ENCODE assay signal across 18 cellular contexts in the genomic region with DNA sequence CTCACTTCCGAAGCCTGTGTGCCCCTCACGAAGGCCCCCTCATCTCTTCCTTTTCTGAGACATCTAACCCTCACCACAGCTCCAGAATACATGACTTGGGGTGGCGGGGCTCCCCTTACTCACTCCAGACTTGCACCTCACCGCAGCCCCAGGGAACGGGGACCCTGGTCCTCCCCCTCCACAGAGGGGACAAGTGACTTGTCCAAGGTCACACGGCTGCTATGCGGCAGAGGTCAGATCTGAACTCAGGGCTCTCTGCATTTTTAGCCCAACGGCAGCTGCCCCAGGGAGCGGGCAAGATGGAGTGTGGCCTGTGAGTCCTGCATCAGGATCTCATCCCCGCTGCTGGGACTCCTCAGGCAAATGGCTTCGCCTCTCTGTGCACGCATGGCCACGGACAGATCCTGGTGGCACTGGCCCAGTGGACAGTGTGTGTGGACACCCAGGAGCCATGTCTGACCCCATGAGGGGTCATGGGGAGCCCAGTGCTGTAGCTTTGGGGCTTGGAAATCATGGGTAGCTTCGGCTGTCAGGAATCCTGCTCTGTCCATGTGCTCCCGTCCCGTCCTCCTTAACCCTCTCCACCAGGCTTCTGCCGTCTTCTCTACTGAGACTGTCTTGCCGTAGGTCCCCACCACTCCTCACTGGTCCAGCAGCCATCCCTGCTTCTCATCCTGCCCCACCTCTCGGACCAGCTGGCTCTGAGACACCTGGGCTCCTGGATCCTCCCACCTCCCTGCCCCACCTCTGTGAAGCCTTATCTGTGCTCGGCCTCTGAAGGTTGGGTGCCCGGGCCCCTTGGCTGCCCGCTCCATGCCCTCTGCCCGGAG. TPM values are rescaled to one million over a fixed set of nuclear protein-coding genes. Genes with fewer than 3 reads are reported as not detected.
A peak's percentile ranks its signal among the peaks of the same experiment; 100 is the strongest.
DNase-seq lines count a peak whose midpoint lies in the region; ATAC-seq and TF ChIP-seq lines count a peak whose summit lies in the region.
"Had no signal": no experiment of that assay in that cellular context is flagged by ENCODE, and none has a peak within 500 bp of the region (broad histone marks: within the 10 kb centered on the region; RNA-seq: fewer than 3 reads in every experiment).

No MANE protein-coding gene starts in this region.

- no peaks in the 10 kb centered on the region for H3K36me3 ChIP-seq in colonic mucosa
- peaks cover 0 to 7% of the 10 kb centered on the region in 2 donors for H3K36me3 ChIP-seq in neuronal stem cell (replicated peaks in 1 of 2; ENCODE audit: control insufficient read depth in 2 of 2, insufficient read depth in 2 of 2, low read length in 2 of 2)
- H3K36me3 ChIP-seq in uterus, result no peaks in the 10 kb centered on the region
- H3K36me3 ChIP-seq: breast epithelium, SJCRH30, transverse colon had no signal

- ATAC-seq in Right ventricle myocardium inferior (no peak), left cardiac atrium (no peak)

- intact Hi-C loops in Right ventricle myocardium inferior (cut with DNase I) (no loop called here), left cardiac atrium (cut with DNase I) (no loop called here), colonic mucosa (cut with DNase I) (no loop called here), uterus (cut with DNase I; ENCODE audit: low total_unique reads) (no loop called here)

- no CpG with 5 or more reads among the region's 23 CpGs for WGBS in neuronal stem cell (ENCODE audit: extremely low coverage in 2 of 2, insufficient read length in 2 of 2, insufficient replicate concordance in 1 of 2), 2 donors

- no peak overlapping the region for H2BK12ac ChIP-seq in neuronal stem cell (ENCODE audit: low read length)

- peak overlapping the region; percentile 34 for H3K23ac ChIP-seq in neuronal stem cell (ENCODE audit: low read depth, low read length, poor library complexity)

- no peak overlapping the region for H2BK120ac ChIP-seq in neuronal stem cell (ENCODE audit: low read depth, low read length)

- H3K4me2 ChIP-seq in neuronal stem cell (ENCODE audit: insufficient read depth, low read length, poor library complexity, severe bottlenecking), result no peak overlapping the region

- H2BK5ac ChIP-seq in neuronal stem cell (ENCODE audit: low read length), result no peak overlapping the region

- H2BK15ac ChIP-seq in neuronal stem cell (ENCODE audit: low read length), result no peak overlapping the region

- H3K9me3 ChIP-seq in colonic mucosa, result no peaks in the 10 kb centered on the region
- H3K9me3 ChIP-seq in neuronal stem cell (replicated peaks in 1 of 2; ENCODE audit: control insufficient read depth in 2 of 2, insufficient read depth in 1 of 2, low read depth in 1 of 2, low read length in 2 of 2), result peaks cover 0 to 2% of the 10 kb centered on the region in 2 donors
- no peaks in the 10 kb centered on the region for H3K9me3 ChIP-seq in uterus
- H3K9me3 ChIP-seq: breast epithelium, SJCRH30, transverse colon had no signal

- peak overlapping the region; percentile 82 for H3K14ac ChIP-seq in neuronal stem cell (ENCODE audit: low read length)

- TF ChIP-seq POLR2A in erythroblast (IDR thresholded peaks at IDR 0.05; ENCODE audit: low read length), result no peak
- TF ChIP-seq POLR2A in uterus (IDR thresholded peaks at IDR 0.05), result no peak

- H2AK5ac ChIP-seq in neuronal stem cell (ENCODE audit: low read depth, low read length), result no peak overlapping the region

- no peaks in the 10 kb centered on the region for H3K27me3 ChIP-seq in colonic mucosa
- H3K27me3 ChIP-seq in neuronal stem cell (ENCODE audit: control insufficient read depth in 3 of 3, insufficient read depth in 3 of 3, low read depth in 1 of 3, low read length in 3 of 3), result no peaks in the 10 kb centered on the region
- no peaks in the 10 kb centered on the region for H3K27me3 ChIP-seq in uterus
- H3K27me3 ChIP-seq: breast epithelium, SJCRH30, transverse colon had no signal

- H2AFZ ChIP-seq in neuronal stem cell (ENCODE audit: low read length), result no peak overlapping the region

- H4K8ac ChIP-seq in neuronal stem cell (ENCODE audit: low read depth, low read length), result no peak overlapping the region

- H3K4me3 ChIP-seq in colonic mucosa (no peak overlapping the region), neuronal stem cell (ENCODE audit: low read length in 2 of 2) (no peak overlapping the region), uterus (no peak overlapping the region)
- H3K4me3 ChIP-seq: breast epithelium, SJCRH30, transverse colon had no signal

- H3K27ac ChIP-seq in colonic mucosa (no peak overlapping the region), neuronal stem cell (replicated peaks; ENCODE audit: low read length) (no peak overlapping the region), uterus (no peak overlapping the region)
- H3K27ac ChIP-seq: breast epithelium, C4-2B, SJCRH30, transverse colon had no signal

- peak overlapping the region; percentile 38 for H3K18ac ChIP-seq in neuronal stem cell (ENCODE audit: low read length)

- TF ChIP-seq CTCF in colonic mucosa (IDR thresholded peaks at IDR 0.05) (no peak), uterus (IDR thresholded peaks at IDR 0.05) (no peak)

- DNase-seq in Right ventricle myocardium inferior (ENCODE audit: missing footprints) (peak; percentile 53), left cardiac atrium (no peak), colonic mucosa (peak; percentile 9), neuronal stem cell (ENCODE audit: low spot score) (no peak), ureter (ENCODE audit: low spot score) (peak; percentile 39), erythroblast (lab: John Stamatoyannopoulos, UW) (no peak), uterus (no peak), NAMALWA (ENCODE audit: low spot score) (no peak)
- DNase-seq: activated CD4-positive, alpha-beta T cell treated with anti-CD3 and anti-CD28 coated beads, Interleukin-2, amount 10 ng/mL, durations not matched to agents 7 days and 5 days; Karpas-422; NCI-H1092 treated with DMSO at 0.1 percent for 48 hours; NCI-H2029; NCI-H345; SJCRH30; stimulated activated CD4-positive, alpha-beta T cell treated with anti-CD3 and anti-CD28 coated beads, Interleukin-4, amount 100 ng/mL, for 1 hour; transverse colon had no signal

- no peak overlapping the region for H4K91ac ChIP-seq in neuronal stem cell (ENCODE audit: low read depth, low read length, poor library complexity)

- H3K9ac ChIP-seq in colonic mucosa (ENCODE audit: low read depth in 2 of 2, low read length in 2 of 2), result no peak overlapping the region
- no peak overlapping the region for H3K9ac ChIP-seq in neuronal stem cell (ENCODE audit: low read depth, low read length, poor library complexity)

- H3K4ac ChIP-seq in neuronal stem cell (ENCODE audit: low read length), result no peak overlapping the region

- H3K79me1 ChIP-seq in neuronal stem cell (ENCODE audit: low read depth, low read length), result no peaks in the 10 kb centered on the region

- no peaks in the 10 kb centered on the region for H3K4me1 ChIP-seq in colonic mucosa
- no peaks in the 10 kb centered on the region for H3K4me1 ChIP-seq in neuronal stem cell (ENCODE audit: control insufficient read depth in 2 of 2, insufficient read depth in 1 of 2, low read depth in 1 of 2, low read length in 2 of 2)
- H3K4me1 ChIP-seq in uterus, result no peaks in the 10 kb centered on the region
- H3K4me1 ChIP-seq: breast epithelium, SJCRH30, transverse colon had no signal

RNA-seq across cellular contexts. Expression of a gene that starts 48.0 kb away (rescaled TPM):
- total RNA-seq in Right ventricle myocardium inferior (17.2 TPM), left cardiac atrium (10 to 100 TPM; 16.8 to 28.7 TPM), colonic mucosa (10 to 100 TPM; 48.4 to 74.3 TPM), ureter (90.0 TPM), uterus (10 to 100 TPM; 13.2 to 39.5 (median 27.4) TPM)
- 21.3 TPM for polyA plus RNA-seq in neuronal stem cell (2013, experiment 1 of 2)
- polyA plus RNA-seq in neuronal stem cell (2013, experiment 2 of 2), result 20.1 TPM

RNA-seq across cellular contexts. Expression of a gene that starts 59.9 kb away (rescaled TPM):
- total RNA-seq in Right ventricle myocardium inferior, result 18.4 TPM
- 10 to 100 TPM; 17.3 to 21.0 TPM for total RNA-seq in left cardiac atrium
- 10 to 100 TPM; 34.0 to 69.5 TPM for total RNA-seq in colonic mucosa
- polyA plus RNA-seq in neuronal stem cell (2013, experiment 1 of 2), result 9.5 TPM
- polyA plus RNA-seq in neuronal stem cell (2013, experiment 2 of 2), result 9.7 TPM
- total RNA-seq in ureter, result 84.3 TPM
- total RNA-seq in uterus, result 10 to 100 TPM; 24.7 to 83.3 (median 48.2) TPM

Comparison
In these comparisons a context has a peak if more than half of its experiments do, and no peak if none do; other contexts are left out.
1. DNase-seq: peak in Right ventricle myocardium inferior (single experiment), colonic mucosa (single experiment) and ureter (single experiment); none in left cardiac atrium (single experiment), neuronal stem cell (single experiment), erythroblast (0 of 2), uterus (0 of 2) and NAMALWA (single experiment).